Comparison of ENCODE assay signal across 4 cellular contexts in genomic region chr5:57505640-57506039, GRCh38.
TF ChIP-seq lines count a peak whose summit lies in the region.

No MANE protein-coding gene starts in this region.

TF ChIP-seq in SK-N-SH, 30 proteins besides CTCF, POLR2A, EP300 and RAD21 (continues in another document):
- TF ChIP-seq CHD2 (IDR thresholded peaks at IDR 0.05; ENCODE audit: low read length, partially characterized antibody) (no peak), GABPA (IDR thresholded peaks at IDR 0.05; ENCODE audit: low read depth) (no peak), NRF1 (IDR thresholded peaks at IDR 0.05; ENCODE audit: low read depth, low read length) (no peak), SMC3 (IDR thresholded peaks at IDR 0.05; ENCODE audit: low read depth, low read length) (no peak), TAF1 (IDR thresholded peaks at IDR 0.05; ENCODE audit: borderline replicate concordance, low read depth, low read length) (no peak), IRF3 (IDR thresholded peaks at IDR 0.05; ENCODE audit: low read depth, low read length) (no peak), TEAD4 (IDR thresholded peaks at IDR 0.05; ENCODE audit: borderline replicate concordance, insufficient read depth) (no peak), MXI1 (IDR thresholded peaks at IDR 0.05; ENCODE audit: low read depth, low read length) (no peak), USF1 (IDR thresholded peaks at IDR 0.05; ENCODE audit: borderline replicate concordance, low read depth) (no peak)

TF ChIP-seq in SK-N-SH treated with all-trans-retinoic acid at 6 μM for 48 hours, 23 proteins besides CTCF, POLR2A, EP300 and RAD21 (continues in another document):
- TF ChIP-seq ZNF70 (CRISPR knock-in tag; IDR thresholded peaks at IDR 0.05) = no peak
- TF ChIP-seq ZC3H10 (CRISPR knock-in tag; IDR thresholded peaks at IDR 0.05) = no peak
- no peak for TF ChIP-seq ESRRG (CRISPR knock-in tag; IDR thresholded peaks at IDR 0.05)
- no peak for TF ChIP-seq TOX (CRISPR knock-in tag; IDR thresholded peaks at IDR 0.05; ENCODE audit: borderline replicate concordance)
- TF ChIP-seq PPARA (CRISPR knock-in tag; IDR thresholded peaks at IDR 0.05; ENCODE audit: borderline replicate concordance) = no peak
- no peak for TF ChIP-seq RARB (CRISPR knock-in tag; IDR thresholded peaks at IDR 0.05)
- no peak for TF ChIP-seq PATZ1 (CRISPR knock-in tag; IDR thresholded peaks at IDR 0.05; ENCODE audit: borderline replicate concordance)
- TF ChIP-seq ARNTL (CRISPR knock-in tag; IDR thresholded peaks at IDR 0.05; ENCODE audit: borderline replicate concordance, low read depth) = no peak
- TF ChIP-seq ZNF8 (CRISPR knock-in tag; IDR thresholded peaks at IDR 0.05) = no peak
- TF ChIP-seq OSR1 (CRISPR knock-in tag; IDR thresholded peaks at IDR 0.05) = no peak
- TF ChIP-seq ZFP30 (CRISPR knock-in tag; IDR thresholded peaks at IDR 0.05) = no peak
- TF ChIP-seq GLIS3 (CRISPR knock-in tag; IDR thresholded peaks at IDR 0.05) = no peak
- no peak for TF ChIP-seq SNAI2 (CRISPR knock-in tag; IDR thresholded peaks at IDR 0.05)
- TF ChIP-seq CREB5 (CRISPR knock-in tag; IDR thresholded peaks at IDR 0.05; ENCODE audit: low read depth) = no peak
- no peak for TF ChIP-seq POU6F1 (CRISPR knock-in tag; IDR thresholded peaks at IDR 0.05; ENCODE audit: borderline replicate concordance, low read depth)

TF ChIP-seq in HCT116, 20 proteins besides CTCF, POLR2A, EP300 and RAD21:
- TF ChIP-seq ELF1 (IDR thresholded peaks at IDR 0.05; ENCODE audit: borderline replicate concordance, low read depth) = no peak
- TF ChIP-seq MAX (IDR thresholded peaks at IDR 0.05) = no peak
- no peak for TF ChIP-seq TCF7L2 (IDR thresholded peaks at IDR 0.05; ENCODE audit: borderline replicate concordance, extremely low read depth, insufficient read depth, insufficient read length)
- TF ChIP-seq CBX3 (IDR thresholded peaks at IDR 0.05; ENCODE audit: low read depth) = no peak
- no peak for TF ChIP-seq ATF3 (IDR thresholded peaks at IDR 0.05)
- TF ChIP-seq POLR2AphosphoS5 (IDR thresholded peaks at IDR 0.05; ENCODE audit: low read depth, low read length) = no peak
- no peak for TF ChIP-seq EZH2 (IDR thresholded peaks at IDR 0.05)
- no peak for TF ChIP-seq SP1 (IDR thresholded peaks at IDR 0.05; ENCODE audit: low read depth)
- TF ChIP-seq REST (IDR thresholded peaks at IDR 0.05; ENCODE audit: low read depth) = no peak

TF ChIP-seq in neural cell, 6 proteins besides CTCF, POLR2A, EP300 and RAD21:
- TF ChIP-seq POLR2AphosphoS5 (IDR thresholded peaks at IDR 0.05) = peak; percentile 47
- TF ChIP-seq TAF1 (IDR thresholded peaks at IDR 0.05; ENCODE audit: low read depth) = no peak
